In genomic region chr1:27400035-27400962, GRCh38 we compare ENCODE assay signal across 14 cellular contexts. TPM values are rescaled to one million over a fixed set of nuclear protein-coding genes. Genes with fewer than 3 reads are reported as not detected.
DNase-seq lines count a peak whose midpoint lies in the region; ATAC-seq and TF ChIP-seq lines count a peak whose summit lies in the region.
"Had no signal": no experiment of that assay in that cellular context is flagged by ENCODE, and none has a peak within 500 bp of the region (broad histone marks: within the 10 kb centered on the region; RNA-seq: fewer than 3 reads in every experiment).

No MANE protein-coding gene starts in this region.

- H3K4me3 Mint-ChIP-seq in CD4-positive, alpha-beta T cell, result no peak overlapping the region
- H3K4me3 Mint-ChIP-seq: activated naive CD8-positive, alpha-beta T cell; stimulated activated naive CD8-positive, alpha-beta T cell treated with anti-CD3 and anti-CD28 coated beads, Interleukin-15, Interleukin-2, amounts not matched to agents 100 ng/mL and 50 ng/mL, for 24 hours had no signal

- H3K27ac Mint-ChIP-seq in CD4-positive, alpha-beta T cell, result peak overlapping the region; percentile 54
- H3K27ac Mint-ChIP-seq: activated naive CD8-positive, alpha-beta T cell had no signal

- no peak for ATAC-seq in CD4-positive, alpha-beta T cell (ENCODE audit: poor library complexity)
- ATAC-seq in HG03571 (IDR thresholded peaks at IDR 0.05; ENCODE audit: unreplicated experiment) (no peak), HG02981 (IDR thresholded peaks at IDR 0.05; ENCODE audit: unreplicated experiment) (no peak), heart left ventricle (no peak)
- ATAC-seq: left lung had no signal

- H3K4me1 Mint-ChIP-seq in CD4-positive, alpha-beta T cell (ENCODE audit: low read depth), result peaks cover 38% of the 10 kb centered on the region

- CTCF ChIA-PET in CD4-positive, alpha-beta T cell (lab: Charles Lee), result no interaction called here

- peaks cover 7% of the 10 kb centered on the region for H3K36me3 Mint-ChIP-seq in CD4-positive, alpha-beta T cell (ENCODE audit: low read depth)
- H3K36me3 Mint-ChIP-seq: activated naive CD8-positive, alpha-beta T cell had no signal

- H3K27ac ChIP-seq in CD4-positive, alpha-beta T cell (ENCODE audit: low read depth, low read length), result no peak overlapping the region
- H3K27ac ChIP-seq in heart left ventricle, result peak overlapping the region in 1 of 12 donors; percentile 28
- H3K27ac ChIP-seq: left lung, neutrophil had no signal

- no peaks in the 10 kb centered on the region for H3K27me3 ChIP-seq in CD4-positive, alpha-beta T cell (ENCODE audit: control insufficient read depth, insufficient read depth, low read length)
- H3K27me3 ChIP-seq in heart left ventricle, result no peaks in the 10 kb centered on the region
- H3K27me3 ChIP-seq: left lung, neutrophil had no signal

- no peaks in the 10 kb centered on the region for H3K36me3 ChIP-seq in heart left ventricle

- H3K4me3 ChIP-seq in heart left ventricle, result no peak overlapping the region
- H3K4me3 ChIP-seq: left lung had no signal

- WGBS in heart left ventricle, 4 donors, result 55 to 74% (median 63%) methylated on average over 13 of the region's 13 CpGs

- H3K27me3 Mint-ChIP-seq in CD4-positive, alpha-beta T cell, result no peaks in the 10 kb centered on the region
- H3K27me3 Mint-ChIP-seq: activated naive CD8-positive, alpha-beta T cell; stimulated activated naive CD8-positive, alpha-beta T cell treated with anti-CD3 and anti-CD28 coated beads, Interleukin-15, Interleukin-2, amounts not matched to agents 100 ng/mL and 50 ng/mL, for 24 hours had no signal

- no peaks in the 10 kb centered on the region for H3K9me3 Mint-ChIP-seq in CD4-positive, alpha-beta T cell
- H3K9me3 Mint-ChIP-seq: stimulated activated naive CD8-positive, alpha-beta T cell treated with anti-CD3 and anti-CD28 coated beads, Interleukin-15, Interleukin-2, amounts not matched to agents 100 ng/mL and 50 ng/mL, for 24 hours had no signal

- TF ChIP-seq POLR2A in heart left ventricle (IDR thresholded peaks at IDR 0.05), result no peak

- DNase-seq in CD4-positive, alpha-beta T cell, result no peak
- DNase-seq in NCI-H69 (lab: John Stamatoyannopoulos, UW) (peak; percentile 61), islet precursor cell (peak; percentile 52), heart left ventricle (no peak)
- DNase-seq: DMS53, left lung, NCI-H226, OCI-M1 had no signal

- POLR2A ChIA-PET in CD4-positive, alpha-beta T cell (lab: Charles Lee), result interaction anchor here (2.2 kb wide), 1 partner anchor 204 kb away, joined by 5 read pairs; the partner anchor contains the start of gene AHDC1

- peaks cover 24 to 96% (median 72%) of the 10 kb centered on the region in 12 donors for H3K4me1 ChIP-seq in heart left ventricle

- no peaks in the 10 kb centered on the region for H3K9me3 ChIP-seq in CD4-positive, alpha-beta T cell (ENCODE audit: control insufficient read depth, low read length)
- no peaks in the 10 kb centered on the region for H3K9me3 ChIP-seq in heart left ventricle
- H3K9me3 ChIP-seq: left lung, neutrophil had no signal

- no peak for TF ChIP-seq CTCF in CD4-positive, alpha-beta T cell (IDR thresholded peaks at IDR 0.05)
- TF ChIP-seq CTCF in heart left ventricle (IDR thresholded peaks at IDR 0.05), result no peak

- intact Hi-C loops in CD4-positive, alpha-beta T cell (cut with DNase I, micrococcal nuclease), result no loop called here
- intact Hi-C loops in heart left ventricle (cut with DNase I), result loop anchor here in 6 of 10 donors (2.0 to 10.0 kb wide), 6 partner anchors 125 to 265 kb away; partner anchors contain the start of gene AHDC1 (in 3 of the 6)

RNA-seq across cellular contexts. Expression of gene GPR3, which starts 7.9 kb away (rescaled TPM):
- total RNA-seq in CD4-positive, alpha-beta T cell, result under 1 TPM; 0.14 to 0.19 TPM
- total RNA-seq in heart left ventricle, result 1 to 10 TPM in 2 of 9 donors, under 1 TPM in 6, not detected in 1; 0.28 to 2.4 (median 0.53) TPM
- polyA plus RNA-seq in heart left ventricle, result 1 to 10 TPM in 1 of 2 donors, under 1 TPM in 1; 0.11 to 3.7 TPM

RNA-seq across cellular contexts. Expression of gene CD164L2, which starts 17.2 kb away (rescaled TPM):
- not detected for total RNA-seq in CD4-positive, alpha-beta T cell
- not detected for total RNA-seq in heart left ventricle
- not detected for polyA plus RNA-seq in heart left ventricle
- total RNA-seq: cardiac septum had no signal

RNA-seq across cellular contexts. Expression of gene FCN3, which starts 25.7 kb away (rescaled TPM):
- total RNA-seq in CD4-positive, alpha-beta T cell, result not detected
- 100 to 1,000 TPM in 1 of 9 donors, 10 to 100 TPM in 5, 1 to 10 TPM in 3; 2.4 to 112 (median 31.9) TPM for total RNA-seq in heart left ventricle
- polyA plus RNA-seq in heart left ventricle, result 100 to 1,000 TPM in 1 of 2 donors, 10 to 100 TPM in 1; 60.8 to 141 TPM

RNA-seq across cellular contexts. Expression of gene MAP3K6, which starts 33.5 kb away (rescaled TPM):
- total RNA-seq in CD4-positive, alpha-beta T cell, result 1 to 10 TPM; 8.5 to 8.8 TPM
- 10 to 100 TPM; 21.1 to 77.0 (median 36.5) TPM for total RNA-seq in heart left ventricle
- polyA plus RNA-seq in heart left ventricle, result 10 to 100 TPM; 48.6 to 64.3 TPM

RNA-seq across cellular contexts. Expression of gene SYTL1, which starts 58.5 kb away (rescaled TPM):
- total RNA-seq in CD4-positive, alpha-beta T cell, result 100 to 1,000 TPM; 135 to 140 TPM
- total RNA-seq in heart left ventricle, result 1 to 10 TPM in 2 of 9 donors, under 1 TPM in 6, not detected in 1; 0.23 to 6.0 (median 0.46) TPM
- polyA plus RNA-seq in heart left ventricle, result 1 to 10 TPM in 1 of 2 donors, under 1 TPM in 1; 0.57 to 1.2 TPM

Comparison
In these comparisons a context has a peak if more than half of its experiments do, and no peak if none do; other contexts are left out.
1. DNase-seq: peak in NCI-H69 (single experiment) and islet precursor cell (single experiment); none in CD4-positive, alpha-beta T cell (0 of 10) and heart left ventricle (0 of 5).
2. intact Hi-C loops: an anchor here in heart left ventricle (2.0 to 10.0 kb wide); none called in CD4-positive, alpha-beta T cell.